In the genomic region with DNA sequence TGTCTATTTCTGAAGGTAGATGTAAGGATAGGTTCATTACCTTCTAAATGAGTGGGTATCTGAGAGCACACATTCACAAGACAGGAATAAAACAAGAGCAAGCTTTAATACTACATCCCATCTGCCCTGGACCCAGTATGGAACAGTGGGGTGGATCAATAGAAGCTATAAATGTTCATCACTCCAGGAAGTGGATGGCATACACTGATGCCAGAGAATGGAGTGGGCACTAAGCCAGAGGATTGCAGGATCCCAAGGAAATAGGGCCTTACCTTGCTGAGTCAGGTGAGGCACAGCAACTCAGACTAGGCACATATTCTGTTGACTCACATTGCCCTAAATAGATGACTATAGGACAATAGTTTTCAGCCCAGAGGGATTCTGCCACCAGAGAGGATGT, we compare ENCODE assay signal across 18 cellular contexts. TPM values are rescaled to one million over a fixed set of nuclear protein-coding genes. Genes with fewer than 3 reads are reported as not detected.
DNase-seq lines count a peak whose midpoint lies in the region; ATAC-seq, FAIRE-seq and TF ChIP-seq lines count a peak whose summit lies in the region.
"Had no signal": no experiment of that assay in that cellular context is flagged by ENCODE, and none has a peak within 500 bp of the region (broad histone marks: within the 10 kb centered on the region; RNA-seq: fewer than 3 reads in every experiment).

No MANE protein-coding gene starts in this region.

- H3K9ac ChIP-seq in Loucy (ENCODE audit: low read depth, low read length, poor library complexity, severe bottlenecking) = no peak overlapping the region
- H3K9ac ChIP-seq: BLaER1 had no signal

- no peaks in the 10 kb centered on the region for H4K20me1 ChIP-seq in Loucy (ENCODE audit: insufficient read depth, low read length, poor library complexity, severe bottlenecking)
- H4K20me1 ChIP-seq: BLaER1 had no signal

- no peaks in the 10 kb centered on the region for H3K9me2 ChIP-seq in Loucy (replicated peaks; ENCODE audit: low read depth, low read length)

- no peak for TF ChIP-seq CTCF in Loucy (conservative IDR thresholded peaks at IDR 0.05; ENCODE audit: low read length)
- TF ChIP-seq CTCF in epithelial cell of esophagus (IDR thresholded peaks at IDR 0.05; ENCODE audit: insufficient read depth, low read depth, low read length, missing control alignments) = no peak

- peak; percentile 2 for DNase-seq in NCI-H2029 (lab: John Stamatoyannopoulos, UW)
- DNase-seq in NCI-H2029 treated with DMSO at 0.1 percent for 48 hours (lab: John Stamatoyannopoulos, UW) = no peak
- peak; percentile 46 for DNase-seq in epithelial cell of esophagus (ENCODE audit: low read depth)
- DNase-seq in small intestine = peak; percentile 55
- no peak for DNase-seq in NK-92 (lab: John Stamatoyannopoulos, UW; ENCODE audit: unreplicated experiment)
- DNase-seq: 8988T; AML-193; Caco-2; CD8-positive, alpha-beta memory T cell; DMS79; GOT3; HFFc6 had no signal

- FAIRE-seq in small intestine (lab: Jason Lieb, UNC) = no peak
- FAIRE-seq: G401.6, GM12892 had no signal

- 0 out of 2 replicates have a peak, but pooled peaks cover 3% of the 10 kb centered on the region for H3F3A ChIP-seq in Loucy (ENCODE audit: low read depth)

- H3K4me1 ChIP-seq in Loucy (ENCODE audit: insufficient read depth, low read length, poor library complexity, severe bottlenecking) = peaks cover 8% of the 10 kb centered on the region
- H3K4me1 ChIP-seq in small intestine (ENCODE audit: control insufficient read depth in 2 of 2, insufficient read depth in 1 of 2, low read depth in 1 of 2, low read length in 1 of 2) = no peaks in the 10 kb centered on the region
- H3K4me1 ChIP-seq: BLaER1, Caco-2, HAP-1 had no signal

- H3K27ac ChIP-seq in small intestine (ENCODE audit: low read depth in 1 of 2, low read length in 1 of 2) = no peak overlapping the region
- H3K27ac ChIP-seq: BLaER1 had no signal

- H3K9me3 ChIP-seq in Loucy (ENCODE audit: insufficient read depth, low read depth, low read length) (no peaks in the 10 kb centered on the region), small intestine (ENCODE audit: control insufficient read depth, low read depth) (no peaks in the 10 kb centered on the region)
- H3K9me3 ChIP-seq: BLaER1, Caco-2, HAP-1 had no signal

- H3K4me2 ChIP-seq in Loucy (ENCODE audit: low read depth, low read length, poor library complexity, severe bottlenecking) = no peak overlapping the region
- H3K4me2 ChIP-seq: BLaER1 had no signal

- H3K4me3 ChIP-seq in Loucy (ENCODE audit: low read length, poor library complexity, severe bottlenecking) = no peak overlapping the region
- H3K4me3 ChIP-seq in epithelial cell of esophagus (ENCODE audit: low read length) = no peak overlapping the region
- H3K4me3 ChIP-seq in small intestine (ENCODE audit: low read depth in 1 of 2, low read length in 2 of 2) = no peak overlapping the region
- H3K4me3 ChIP-seq: BLaER1, HAP-1 had no signal

- ATAC-seq in HG03521 (IDR thresholded peaks at IDR 0.05; ENCODE audit: unreplicated experiment) = no peak

- peak overlapping the region; percentile 9; the same call in 1 of the 2 replicates for H2AFZ ChIP-seq in Loucy (ENCODE audit: low read length)

- no peaks in the 10 kb centered on the region for H3K79me2 ChIP-seq in Loucy (ENCODE audit: insufficient read depth, low read length)

- H3K27me3 ChIP-seq in Loucy (ENCODE audit: insufficient read depth, low read length, poor library complexity, severe bottlenecking) = no peaks in the 10 kb centered on the region
- peaks cover 0 to 2% of the 10 kb centered on the region in 2 donors for H3K27me3 ChIP-seq in small intestine (ENCODE audit: control insufficient read depth in 2 of 2, insufficient read depth in 2 of 2, low read length in 2 of 2)
- H3K27me3 ChIP-seq: BLaER1 had no signal

- no peaks in the 10 kb centered on the region for H3K36me3 ChIP-seq in Loucy (ENCODE audit: insufficient read depth, low read length)
- H3K36me3 ChIP-seq in small intestine (ENCODE audit: control insufficient read depth in 2 of 2, insufficient read depth in 2 of 2, low read length in 2 of 2) = no peaks in the 10 kb centered on the region
- H3K36me3 ChIP-seq: BLaER1, HAP-1 had no signal

RNA-seq across cellular contexts. Expression of a gene that starts 21.3 kb away (rescaled TPM):
- 1,000 to 10,000 TPM; 1,726 to 2,322 (median 1,814) TPM for polyA plus RNA-seq in small intestine

Comparison
In these comparisons a context has a peak if more than half of its experiments do, and no peak if none do; other contexts are left out.
1. DNase-seq: peak in NCI-H2029 (single experiment), epithelial cell of esophagus (single experiment) and small intestine (single experiment); none in NCI-H2029 treated with DMSO at 0.1 percent for 48 hours (single experiment) and NK-92 (single experiment).